8 cellular contexts compared by ENCODE assay signal in genomic region chr1:149884433-149885363, GRCh38.
DNase-seq lines count a peak whose midpoint lies in the region; ATAC-seq and TF ChIP-seq lines count a peak whose summit lies in the region.

No MANE protein-coding gene starts in this region.

- H3K36me3 ChIP-seq in muscle layer of duodenum (ENCODE audit: control insufficient read depth in 1 of 2, insufficient read depth in 2 of 2, low read length in 2 of 2) = no peaks in the 10 kb centered on the region

- DNase-seq in COLO668 (lab: John Stamatoyannopoulos, UW; ENCODE audit: unreplicated experiment) (peak; percentile 34), HFF-Myc (ENCODE audit: extremely low read depth, low read depth) (no peak), NOMO-1 treated with dmso at 0.1 percent for 144 hours (lab: John Stamatoyannopoulos, UW; ENCODE audit: unreplicated experiment) (peak; percentile 87), choroid plexus epithelial cell (ENCODE audit: low read depth) (peak; percentile 30)

- peaks cover 7 to 18% of the 10 kb centered on the region in 2 donors for H3K4me1 ChIP-seq in muscle layer of duodenum (ENCODE audit: control insufficient read depth in 1 of 2, insufficient read depth in 2 of 2, low read length in 2 of 2)

- H3K4me3 ChIP-seq in HFF-Myc (replicated peaks; ENCODE audit: low read depth, low read length) = peak overlapping the region; percentile 57
- H3K4me3 ChIP-seq in choroid plexus epithelial cell (ENCODE audit: low read depth, low read length) = peak overlapping the region; percentile 65
- H3K4me3 ChIP-seq in muscle layer of duodenum (ENCODE audit: low read depth in 1 of 2, low read length in 2 of 2) = peak overlapping the region; percentile 81 to 89

- no peaks in the 10 kb centered on the region for H3K27me3 ChIP-seq in muscle layer of duodenum (ENCODE audit: low read depth, low read length)

- no peaks in the 10 kb centered on the region for H3K9me3 ChIP-seq in muscle layer of duodenum (ENCODE audit: control insufficient read depth in 1 of 2, low read length in 2 of 2)

- ATAC-seq in GM18498 (IDR thresholded peaks at IDR 0.05; ENCODE audit: unreplicated experiment) = no peak
- no peak for ATAC-seq in GM19328 (IDR thresholded peaks at IDR 0.05; ENCODE audit: unreplicated experiment)
- no peak for ATAC-seq in GM21576 (IDR thresholded peaks at IDR 0.05; ENCODE audit: unreplicated experiment)

- TF ChIP-seq CTCF in HFF-Myc (IDR thresholded peaks at IDR 0.05; ENCODE audit: low read depth, low read length, missing control alignments) (no peak), choroid plexus epithelial cell (conservative IDR thresholded peaks at IDR 0.05; ENCODE audit: low read depth, low read length) (no peak)

- peak overlapping the region; percentile 100 for H3K27ac ChIP-seq in muscle layer of duodenum (ENCODE audit: low read length)
